1 cellular context compared by ENCODE assay signal in the genomic region with DNA sequence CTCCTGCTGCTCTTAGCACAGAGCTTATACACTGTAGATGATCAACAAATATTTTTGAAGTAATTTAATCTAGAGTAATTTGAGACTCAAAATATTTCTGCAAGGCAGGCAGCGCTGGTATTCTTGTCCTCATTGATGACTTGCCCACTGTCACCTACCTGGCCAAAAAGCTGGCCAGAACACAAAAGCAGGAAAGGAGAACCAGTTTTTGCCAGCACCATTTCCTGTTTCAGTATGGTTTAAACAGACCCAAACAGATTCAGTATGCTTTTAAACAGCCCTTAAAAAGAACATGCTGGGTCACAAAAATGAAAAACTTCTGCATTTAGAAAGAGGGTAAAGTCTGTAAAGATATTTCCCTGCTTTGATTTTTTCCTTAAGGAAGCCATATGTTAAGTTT.
TF ChIP-seq lines count a peak whose summit lies in the region.

No MANE protein-coding gene starts in this region.

TF ChIP-seq in IMR-90, 13 proteins besides CTCF, POLR2A, EP300 and RAD21:
- TF ChIP-seq RFX5 (IDR thresholded peaks at IDR 0.05; ENCODE audit: low read depth, low read length) = no peak
- no peak for TF ChIP-seq MXI1 (IDR thresholded peaks at IDR 0.05; ENCODE audit: borderline replicate concordance, low read depth, low read length)
- TF ChIP-seq CHD1 (IDR thresholded peaks at IDR 0.05; ENCODE audit: low read depth, low read length) = no peak
- TF ChIP-seq FOS (IDR thresholded peaks at IDR 0.05; ENCODE audit: low read depth, low read length) = no peak
- TF ChIP-seq, protein P1, sequence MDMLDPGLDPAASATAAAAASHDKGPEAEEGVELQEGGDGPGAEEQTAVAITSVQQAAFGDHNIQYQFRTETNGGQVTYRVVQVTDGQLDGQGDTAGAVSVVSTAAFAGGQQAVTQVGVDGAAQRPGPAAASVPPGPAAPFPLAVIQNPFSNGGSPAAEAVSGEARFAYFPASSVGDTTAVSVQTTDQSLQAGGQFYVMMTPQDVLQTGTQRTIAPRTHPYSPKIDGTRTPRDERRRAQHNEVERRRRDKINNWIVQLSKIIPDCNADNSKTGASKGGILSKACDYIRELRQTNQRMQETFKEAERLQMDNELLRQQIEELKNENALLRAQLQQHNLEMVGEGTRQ (IDR thresholded peaks at IDR 0.05; ENCODE audit: low read depth, low read length) = no peak
- TF ChIP-seq MAZ (IDR thresholded peaks at IDR 0.05; ENCODE audit: borderline replicate concordance, low read depth, low read length) = no peak
- no peak for TF ChIP-seq MAFK (IDR thresholded peaks at IDR 0.05; ENCODE audit: low read depth, low read length)
- TF ChIP-seq RCOR1 (IDR thresholded peaks at IDR 0.05; ENCODE audit: insufficient replicate concordance, low read length) = no peak
- TF ChIP-seq BHLHE40 (IDR thresholded peaks at IDR 0.05; ENCODE audit: low read depth, low read length) = no peak
- TF ChIP-seq, protein P2, sequence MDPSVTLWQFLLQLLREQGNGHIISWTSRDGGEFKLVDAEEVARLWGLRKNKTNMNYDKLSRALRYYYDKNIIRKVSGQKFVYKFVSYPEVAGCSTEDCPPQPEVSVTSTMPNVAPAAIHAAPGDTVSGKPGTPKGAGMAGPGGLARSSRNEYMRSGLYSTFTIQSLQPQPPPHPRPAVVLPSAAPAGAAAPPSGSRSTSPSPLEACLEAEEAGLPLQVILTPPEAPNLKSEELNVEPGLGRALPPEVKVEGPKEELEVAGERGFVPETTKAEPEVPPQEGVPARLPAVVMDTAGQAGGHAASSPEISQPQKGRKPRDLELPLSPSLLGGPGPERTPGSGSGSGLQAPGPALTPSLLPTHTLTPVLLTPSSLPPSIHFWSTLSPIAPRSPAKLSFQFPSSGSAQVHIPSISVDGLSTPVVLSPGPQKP (IDR thresholded peaks at IDR 0.05; ENCODE audit: borderline replicate concordance, low read depth, low read length) = no peak
- TF ChIP-seq CEBPB (IDR thresholded peaks at IDR 0.05; ENCODE audit: low read depth, low read length) = no peak
- no peak for TF ChIP-seq SMC3 (IDR thresholded peaks at IDR 0.05; ENCODE audit: low read depth, low read length)
- no peak for TF ChIP-seq NFE2L2 (IDR thresholded peaks at IDR 0.05; ENCODE audit: low read depth, low read length)
TF ChIP-seq in IMR-90: peak in this region for 0.
